ENCODE assay signal across 2 cellular contexts in genomic region chr11:47410404-47411264, GRCh38.
TF ChIP-seq lines count a peak whose summit lies in the region.

No MANE protein-coding gene starts in this region.

TF ChIP-seq in A549, 52 proteins besides CTCF, POLR2A, EP300 and RAD21:
- peak; percentile 9 for TF ChIP-seq ZFP36 (IDR thresholded peaks at IDR 0.05; ENCODE audit: borderline replicate concordance, partially characterized antibody)
- no peak for TF ChIP-seq CHD2 (IDR thresholded peaks at IDR 0.05; ENCODE audit: low read length, partially characterized antibody)
- no peak for TF ChIP-seq ATOH8 (CRISPR knock-in tag; IDR thresholded peaks at IDR 0.05; ENCODE audit: low read depth)
- TF ChIP-seq HES2 (IDR thresholded peaks at IDR 0.05): no peak
- TF ChIP-seq KDM1A (IDR thresholded peaks at IDR 0.05; ENCODE audit: low read depth): peak; percentile 34; the same call in 1 of the 2 replicates

TF ChIP-seq in GM23338, 12 proteins besides CTCF, POLR2A, EP300 and RAD21:
- TF ChIP-seq JUNB (IDR thresholded peaks at IDR 0.05; ENCODE audit: unreplicated experiment) (no peak), CREB1 (CRISPR knock-in tag; IDR thresholded peaks at IDR 0.05; ENCODE audit: low read depth) (no peak)
